ENCODE assay signal across 12 cellular contexts in the genomic region with DNA sequence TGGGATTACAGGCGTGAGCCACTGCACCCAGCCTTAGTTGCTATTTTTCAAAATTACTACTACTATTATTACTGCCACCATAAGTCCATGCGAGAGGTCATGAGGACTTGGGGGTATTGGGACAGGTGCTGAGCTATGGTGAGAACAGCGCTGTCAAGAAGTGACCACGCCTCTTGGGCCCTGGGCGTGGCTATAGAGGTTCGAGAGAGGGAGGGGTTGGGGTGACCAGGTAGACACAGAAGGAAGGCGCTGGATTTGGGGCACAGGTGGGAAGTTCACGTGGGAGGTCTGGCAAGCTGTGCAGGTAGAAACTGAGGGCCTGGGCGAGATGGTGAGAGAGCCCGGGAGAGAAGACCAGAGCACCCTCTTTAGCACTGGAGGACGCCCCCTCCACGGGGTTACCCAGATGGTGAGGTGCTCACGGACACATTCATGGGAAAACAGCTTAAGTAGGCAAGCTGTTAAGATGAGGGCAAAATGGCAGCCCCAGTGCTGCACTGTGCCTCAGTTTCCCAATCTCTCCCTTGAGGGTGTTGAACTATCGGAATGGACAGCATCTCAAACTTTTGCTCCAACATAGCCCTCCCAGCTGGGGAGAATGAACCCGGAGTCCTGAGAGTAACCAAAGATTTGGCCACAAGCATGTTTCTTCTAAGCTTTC.
DNase-seq lines count a peak whose midpoint lies in the region; ATAC-seq and TF ChIP-seq lines count a peak whose summit lies in the region.
"Had no signal": no experiment of that assay in that cellular context is flagged by ENCODE, and none has a peak within 500 bp of the region (broad histone marks: within the 10 kb centered on the region; RNA-seq: fewer than 3 reads in every experiment).

No MANE protein-coding gene starts in this region.

- H3K27me3 Mint-ChIP-seq in CD4-positive, alpha-beta memory T cell = no peaks in the 10 kb centered on the region
- H3K27me3 Mint-ChIP-seq in WTC11 (ENCODE audit: low read depth) = no peaks in the 10 kb centered on the region
- no peaks in the 10 kb centered on the region for H3K27me3 Mint-ChIP-seq in stimulated activated naive CD8-positive, alpha-beta T cell treated with anti-CD3 and anti-CD28 coated beads, Interleukin-15, amount 100 ng/mL, for 72 hours
- no peaks in the 10 kb centered on the region for H3K27me3 Mint-ChIP-seq in MCF 10A (ENCODE audit: insufficient read depth, unreplicated experiment)

- H3K4me1 ChIP-seq in CD4-positive, alpha-beta memory T cell (ENCODE audit: insufficient read depth, low read length) = peaks cover 50% of the 10 kb centered on the region
- peaks cover 42 to 51% of the 10 kb centered on the region in 2 donors for H3K4me1 ChIP-seq in mucosa of rectum (ENCODE audit: control insufficient read depth in 2 of 2, insufficient read depth in 2 of 2, low read length in 2 of 2)

- H3K9ac ChIP-seq in mucosa of rectum (ENCODE audit: low read depth in 1 of 2, low read length in 2 of 2) = no peak overlapping the region

- no peaks in the 10 kb centered on the region for H3K36me3 Mint-ChIP-seq in CD4-positive, alpha-beta memory T cell
- no peaks in the 10 kb centered on the region for H3K36me3 Mint-ChIP-seq in WTC11
- H3K36me3 Mint-ChIP-seq in MCF 10A (ENCODE audit: insufficient read depth, unreplicated experiment) = no peaks in the 10 kb centered on the region

- BruUV-seq in MCF 10A (replicated peaks; lab: Mats Ljungman, UMichigan) = no TSS peak

- peak overlapping the region; percentile 81 to 98 (median 92) for H3K27ac Mint-ChIP-seq in CD4-positive, alpha-beta memory T cell
- no peak overlapping the region for H3K27ac Mint-ChIP-seq in WTC11
- no peak overlapping the region for H3K27ac Mint-ChIP-seq in stimulated activated naive CD8-positive, alpha-beta T cell treated with anti-CD3 and anti-CD28 coated beads, Interleukin-15, amount 100 ng/mL, for 72 hours
- no peak overlapping the region for H3K27ac Mint-ChIP-seq in MCF 10A (ENCODE audit: low read depth, unreplicated experiment)

- H3K4me3 ChIP-seq in CD4-positive, alpha-beta memory T cell (ENCODE audit: low read length in 2 of 2) = no peak overlapping the region
- H3K4me3 ChIP-seq in H7 (ENCODE audit: insufficient read depth, low read depth, low read length) (no peak overlapping the region), mucosa of rectum (ENCODE audit: low read length in 2 of 2) (peak overlapping the region; percentile 1 to 28)
- H3K4me3 ChIP-seq: left ventricle myocardium inferior had no signal

- H3K4me3 Mint-ChIP-seq in CD4-positive, alpha-beta memory T cell = peak overlapping the region in 1 of 8 donors; percentile 47
- H3K4me3 Mint-ChIP-seq in WTC11 (peak overlapping the region; percentile 51), MCF 10A (ENCODE audit: unreplicated experiment) (no peak overlapping the region)
- no peak overlapping the region for H3K4me3 Mint-ChIP-seq in stimulated activated naive CD8-positive, alpha-beta T cell treated with anti-CD3 and anti-CD28 coated beads, Interleukin-15, amount 100 ng/mL, for 72 hours
- H3K4me3 Mint-ChIP-seq: neural crest cell had no signal

- no peak for DNase-seq in CD4-positive, alpha-beta memory T cell
- DNase-seq in H7 (peak; percentile 84), WTC11 (ENCODE audit: low spot score) (peak; percentile 59), MCF 10A (ENCODE audit: unreplicated experiment) (no peak), NCI-H1105 treated with DMSO at 0.1 percent for 48 hours (lab: John Stamatoyannopoulos, UW) (no peak), GM13976 (ENCODE audit: low spot score) (no peak)
- no peak for DNase-seq in stimulated activated naive CD8-positive, alpha-beta T cell treated with anti-CD3 and anti-CD28 coated beads, Interleukin-15, amount 100 ng/mL, for 72 hours
- DNase-seq: NCI-H2081 treated with DMSO at 0.1 percent for 48 hours had no signal

- intact Hi-C loops in CD4-positive, alpha-beta memory T cell (cut with micrococcal nuclease) = loop anchor here (1.0 to 5.0 kb wide), 8 partner anchors 36 to 456 kb away; partner anchors contain the start of genes KCTD20, PXT1 and STK38
- intact Hi-C loops in MCF 10A (cut with micrococcal nuclease) = loop anchor here (1.0 to 2.0 kb wide), 4 partner anchors 34 to 335 kb away; no protein-coding TSS in a partner anchor

- no peaks in the 10 kb centered on the region for H3K36me3 ChIP-seq in CD4-positive, alpha-beta memory T cell (ENCODE audit: insufficient read depth, low read length)
- H3K36me3 ChIP-seq in H7 (replicated peaks; ENCODE audit: control insufficient read depth, insufficient read depth, low read length) (no peaks in the 10 kb centered on the region), mucosa of rectum (ENCODE audit: control insufficient read depth in 2 of 2, insufficient read depth in 2 of 2, low read length in 2 of 2) (no peaks in the 10 kb centered on the region)
- H3K36me3 ChIP-seq: left ventricle myocardium inferior had no signal

- no peaks in the 10 kb centered on the region for H3K9me3 Mint-ChIP-seq in CD4-positive, alpha-beta memory T cell
- H3K9me3 Mint-ChIP-seq in WTC11 = no peaks in the 10 kb centered on the region
- H3K9me3 Mint-ChIP-seq in stimulated activated naive CD8-positive, alpha-beta T cell treated with anti-CD3 and anti-CD28 coated beads, Interleukin-15, amount 100 ng/mL, for 72 hours = no peaks in the 10 kb centered on the region
- no peaks in the 10 kb centered on the region for H3K9me3 Mint-ChIP-seq in MCF 10A (ENCODE audit: unreplicated experiment)
- H3K9me3 Mint-ChIP-seq: neural crest cell had no signal

- H3K9me3 ChIP-seq in CD4-positive, alpha-beta memory T cell (ENCODE audit: control insufficient read depth in 1 of 2, low read length in 2 of 2) = no peaks in the 10 kb centered on the region
- H3K9me3 ChIP-seq in mucosa of rectum (ENCODE audit: control insufficient read depth in 2 of 2, low read length in 2 of 2) = no peaks in the 10 kb centered on the region
- H3K9me3 ChIP-seq: left ventricle myocardium inferior had no signal

- CTCF ChIA-PET in CD4-positive, alpha-beta memory T cell (lab: Charles Lee; ENCODE audit: partially characterized antibody) = interaction anchor here (0.7 to 16.6 kb wide), 55 partner anchors 9 to 459 kb away, joined by 3 to 230 read pairs (median 5); partner anchors contain the start of genes CDKN1A and PPIL1
- CTCF ChIA-PET in WTC11 (lab: Charles Lee) = interaction anchor here (0.5 to 19.6 kb wide), 46 partner anchors 8 to 1859 kb away, joined by 3 to 454 read pairs (median 4); partner anchors contain the start of genes CDKN1A, PPIL1 and RAB44
- CTCF ChIA-PET in MCF 10A (lab: Yijun Ruan, JAX) = interaction anchor here (0.5 to 4.6 kb wide), 43 partner anchors 8 to 877 kb away, joined by 3 to 42 read pairs (median 4); no protein-coding TSS in a partner anchor

- no peak overlapping the region for H3K27ac ChIP-seq in CD4-positive, alpha-beta memory T cell (ENCODE audit: low read depth, low read length)
- peak overlapping the region; percentile 26 to 36 for H3K27ac ChIP-seq in mucosa of rectum (ENCODE audit: low read depth in 2 of 2, low read length in 2 of 2)
- H3K27ac ChIP-seq: epithelial cell of prostate, left ventricle myocardium inferior had no signal

- TF ChIP-seq CTCF in WTC11 (IDR thresholded peaks at IDR 0.05) (no peak), MCF 10A (IDR thresholded peaks at IDR 0.05; ENCODE audit: unreplicated experiment) (no peak), GM13976 (IDR thresholded peaks at IDR 0.05; ENCODE audit: borderline replicate concordance, control extremely low read depth, extremely low read depth, insufficient read depth, missing control alignments) (no peak)

- ATAC-seq in WTC11 = peak; percentile 72
- ATAC-seq in stimulated activated naive CD8-positive, alpha-beta T cell treated with anti-CD3 and anti-CD28 coated beads, Interleukin-15, amount 100 ng/mL, for 72 hours = no peak

- POLR2A ChIA-PET in CD4-positive, alpha-beta memory T cell (lab: Charles Lee; ENCODE audit: partially characterized antibody) = interaction anchor here (0.8 to 2.4 kb wide), 5 partner anchors 77 to 335 kb away, joined by 3 to 7 read pairs (median 5); no protein-coding TSS in a partner anchor
- POLR2A ChIA-PET in WTC11 (lab: Charles Lee) (interaction anchor here (0.6 to 0.7 kb wide), 2 partner anchors 23 to 30 kb away, joined by 3 read pairs; no protein-coding TSS in a partner anchor), MCF 10A (lab: Yijun Ruan, JAX) (interaction anchor here (0.6 to 2.4 kb wide), 6 partner anchors 66 to 829 kb away, joined by 3 to 12 read pairs (median 3); no protein-coding TSS in a partner anchor)

- H3K4me1 Mint-ChIP-seq in CD4-positive, alpha-beta memory T cell = peaks cover 41 to 56% (median 48%) of the 10 kb centered on the region in 4 donors
- H3K4me1 Mint-ChIP-seq in WTC11 = peaks cover 12% of the 10 kb centered on the region
- H3K4me1 Mint-ChIP-seq in stimulated activated naive CD8-positive, alpha-beta T cell treated with anti-CD3 and anti-CD28 coated beads, Interleukin-15, amount 100 ng/mL, for 72 hours = peaks cover 54% of the 10 kb centered on the region
- peaks cover 11% of the 10 kb centered on the region for H3K4me1 Mint-ChIP-seq in MCF 10A (ENCODE audit: insufficient read depth, unreplicated experiment)

- in situ Hi-C loops in GM13976 (cut with MboI; ENCODE audit: low sequenced_read_pairs, unreplicated experiment) = loop anchor here (10.0 to 25.0 kb wide), 2 partner anchors 144 to 454 kb away; no protein-coding TSS in a partner anchor

- no peaks in the 10 kb centered on the region for H3K27me3 ChIP-seq in CD4-positive, alpha-beta memory T cell (ENCODE audit: insufficient read depth, low read length)
- H3K27me3 ChIP-seq in H7 (ENCODE audit: control insufficient read depth, insufficient read depth, low read length) (no peaks in the 10 kb centered on the region), mucosa of rectum (ENCODE audit: control insufficient read depth in 2 of 2, insufficient read depth in 2 of 2, low read length in 2 of 2) (no peaks in the 10 kb centered on the region)

TF ChIP-seq in WTC11, 78 proteins besides CTCF, POLR2A, EP300 and RAD21 (continues in another document):
- TF ChIP-seq, protein P1, sequence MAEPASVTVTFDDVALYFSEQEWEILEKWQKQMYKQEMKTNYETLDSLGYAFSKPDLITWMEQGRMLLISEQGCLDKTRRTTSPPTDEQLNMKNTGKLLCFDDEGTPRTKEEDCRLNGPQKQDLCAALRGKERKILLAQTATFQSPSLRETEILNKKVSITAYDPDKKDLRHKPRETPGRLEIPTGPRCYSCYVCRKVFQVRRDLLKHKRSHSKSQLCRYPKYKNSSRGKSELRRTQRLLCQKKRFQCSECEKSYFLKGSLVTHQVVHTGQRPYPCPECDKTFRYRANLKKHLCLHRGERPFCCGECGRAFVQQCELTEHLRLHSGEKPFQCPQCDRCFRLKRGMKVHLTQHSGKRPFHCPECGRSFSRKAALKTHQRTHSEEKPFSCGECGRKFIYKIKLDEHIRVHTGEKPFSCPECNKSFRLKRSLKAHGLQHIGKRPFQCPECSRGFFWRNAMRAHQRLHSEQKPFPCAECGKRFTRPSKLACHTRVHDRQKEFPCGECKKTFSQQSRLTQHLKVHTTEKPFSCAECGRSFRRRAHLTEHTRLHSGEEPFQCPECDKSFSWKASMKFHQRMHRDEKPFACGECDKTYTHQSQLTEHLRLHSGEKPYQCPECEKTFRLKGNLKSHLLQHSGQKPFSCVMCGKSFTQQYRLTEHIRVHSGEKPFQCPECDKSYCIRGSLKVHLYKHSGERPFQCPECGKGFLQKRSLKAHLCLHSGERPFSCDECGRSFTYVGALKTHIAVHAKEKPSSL (CRISPR knock-in tag; conservative IDR thresholded peaks at IDR 0.05) = no peak
- TF ChIP-seq KAT7 (CRISPR knock-in tag; IDR thresholded peaks at IDR 0.05; ENCODE audit: borderline replicate concordance) = no peak

Comparison
In these comparisons a context has a peak if more than half of its experiments do, and no peak if none do; other contexts are left out.
1. DNase-seq: peak in H7 (single experiment) and WTC11 (single experiment); none in CD4-positive, alpha-beta memory T cell (0 of 5), stimulated activated naive CD8-positive, alpha-beta T cell treated with anti-CD3 and anti-CD28 coated beads, Interleukin-15, amount 100 ng/mL, for 72 hours (0 of 2), MCF 10A (single experiment), NCI-H1105 treated with DMSO at 0.1 percent for 48 hours (single experiment) and GM13976 (single experiment).
2. H3K4me3 ChIP-seq: peak in mucosa of rectum (2 of 2); none in CD4-positive, alpha-beta memory T cell (0 of 2) and H7 (single experiment).
3. H3K27ac Mint-ChIP-seq: peak in CD4-positive, alpha-beta memory T cell (7 of 7); none in WTC11 (single experiment), stimulated activated naive CD8-positive, alpha-beta T cell treated with anti-CD3 and anti-CD28 coated beads, Interleukin-15, amount 100 ng/mL, for 72 hours (0 of 2) and MCF 10A (single experiment).